1 cellular context compared by ENCODE assay signal in the genomic region with DNA sequence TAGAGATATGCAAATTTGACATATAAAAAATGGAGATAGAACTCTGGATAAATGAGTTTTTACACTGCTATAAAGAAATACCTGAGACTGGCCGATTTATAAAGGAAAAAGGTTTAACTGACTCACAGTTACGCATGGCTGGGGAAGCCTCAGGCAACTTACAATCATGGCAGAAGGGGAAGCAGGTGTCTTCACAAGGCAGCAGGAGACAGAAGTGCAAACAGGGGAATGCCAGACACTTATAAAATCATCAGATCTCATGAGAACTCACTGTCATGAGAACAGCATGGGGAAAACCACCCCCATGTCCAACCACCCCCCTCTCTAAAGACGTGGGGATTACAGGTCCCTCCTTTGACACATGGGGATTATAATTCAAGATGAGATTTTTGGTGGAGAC.
TF ChIP-seq lines count a peak whose summit lies in the region.

No MANE protein-coding gene starts in this region.

TF ChIP-seq in HepG2, 621 proteins besides CTCF, POLR2A, EP300 and RAD21 (continued from another document):
- TF ChIP-seq ZBTB49 (CRISPR knock-in tag; IDR thresholded peaks at IDR 0.05; ENCODE audit: borderline replicate concordance), result no peak
- no peak for TF ChIP-seq PBX2 (CRISPR knock-in tag; IDR thresholded peaks at IDR 0.05)
- TF ChIP-seq, protein P1, sequence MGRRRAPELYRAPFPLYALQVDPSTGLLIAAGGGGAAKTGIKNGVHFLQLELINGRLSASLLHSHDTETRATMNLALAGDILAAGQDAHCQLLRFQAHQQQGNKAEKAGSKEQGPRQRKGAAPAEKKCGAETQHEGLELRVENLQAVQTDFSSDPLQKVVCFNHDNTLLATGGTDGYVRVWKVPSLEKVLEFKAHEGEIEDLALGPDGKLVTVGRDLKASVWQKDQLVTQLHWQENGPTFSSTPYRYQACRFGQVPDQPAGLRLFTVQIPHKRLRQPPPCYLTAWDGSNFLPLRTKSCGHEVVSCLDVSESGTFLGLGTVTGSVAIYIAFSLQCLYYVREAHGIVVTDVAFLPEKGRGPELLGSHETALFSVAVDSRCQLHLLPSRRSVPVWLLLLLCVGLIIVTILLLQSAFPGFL (CRISPR knock-in tag; IDR thresholded peaks at IDR 0.05), result no peak
- TF ChIP-seq, protein P2, sequence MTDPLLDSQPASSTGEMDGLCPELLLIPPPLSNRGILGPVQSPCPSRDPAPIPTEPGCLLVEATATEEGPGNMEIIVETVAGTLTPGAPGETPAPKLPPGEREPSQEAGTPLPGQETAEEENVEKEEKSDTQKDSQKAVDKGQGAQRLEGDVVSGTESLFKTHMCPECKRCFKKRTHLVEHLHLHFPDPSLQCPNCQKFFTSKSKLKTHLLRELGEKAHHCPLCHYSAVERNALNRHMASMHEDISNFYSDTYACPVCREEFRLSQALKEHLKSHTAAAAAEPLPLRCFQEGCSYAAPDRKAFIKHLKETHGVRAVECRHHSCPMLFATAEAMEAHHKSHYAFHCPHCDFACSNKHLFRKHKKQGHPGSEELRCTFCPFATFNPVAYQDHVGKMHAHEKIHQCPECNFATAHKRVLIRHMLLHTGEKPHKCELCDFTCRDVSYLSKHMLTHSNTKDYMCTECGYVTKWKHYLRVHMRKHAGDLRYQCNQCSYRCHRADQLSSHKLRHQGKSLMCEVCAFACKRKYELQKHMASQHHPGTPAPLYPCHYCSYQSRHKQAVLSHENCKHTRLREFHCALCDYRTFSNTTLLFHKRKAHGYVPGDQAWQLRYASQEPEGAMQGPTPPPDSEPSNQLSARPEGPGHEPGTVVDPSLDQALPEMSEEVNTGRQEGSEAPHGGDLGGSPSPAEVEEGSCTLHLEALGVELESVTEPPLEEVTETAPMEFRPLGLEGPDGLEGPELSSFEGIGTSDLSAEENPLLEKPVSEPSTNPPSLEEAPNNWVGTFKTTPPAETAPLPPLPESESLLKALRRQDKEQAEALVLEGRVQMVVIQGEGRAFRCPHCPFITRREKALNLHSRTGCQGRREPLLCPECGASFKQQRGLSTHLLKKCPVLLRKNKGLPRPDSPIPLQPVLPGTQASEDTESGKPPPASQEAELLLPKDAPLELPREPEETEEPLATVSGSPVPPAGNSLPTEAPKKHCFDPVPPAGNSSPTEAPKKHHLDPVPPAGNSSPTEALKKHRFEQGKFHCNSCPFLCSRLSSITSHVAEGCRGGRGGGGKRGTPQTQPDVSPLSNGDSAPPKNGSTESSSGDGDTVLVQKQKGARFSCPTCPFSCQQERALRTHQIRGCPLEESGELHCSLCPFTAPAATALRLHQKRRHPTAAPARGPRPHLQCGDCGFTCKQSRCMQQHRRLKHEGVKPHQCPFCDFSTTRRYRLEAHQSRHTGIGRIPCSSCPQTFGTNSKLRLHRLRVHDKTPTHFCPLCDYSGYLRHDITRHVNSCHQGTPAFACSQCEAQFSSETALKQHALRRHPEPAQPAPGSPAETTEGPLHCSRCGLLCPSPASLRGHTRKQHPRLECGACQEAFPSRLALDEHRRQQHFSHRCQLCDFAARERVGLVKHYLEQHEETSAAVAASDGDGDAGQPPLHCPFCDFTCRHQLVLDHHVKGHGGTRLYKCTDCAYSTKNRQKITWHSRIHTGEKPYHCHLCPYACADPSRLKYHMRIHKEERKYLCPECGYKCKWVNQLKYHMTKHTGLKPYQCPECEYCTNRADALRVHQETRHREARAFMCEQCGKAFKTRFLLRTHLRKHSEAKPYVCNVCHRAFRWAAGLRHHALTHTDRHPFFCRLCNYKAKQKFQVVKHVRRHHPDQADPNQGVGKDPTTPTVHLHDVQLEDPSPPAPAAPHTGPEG (CRISPR knock-in tag; IDR thresholded peaks at IDR 0.05), result no peak
TF ChIP-seq in HepG2: peak in this region for 0.
